In genomic region chr12:685388-685787, GRCh38 we compare ENCODE assay signal across 8 cellular contexts. TPM values are rescaled to one million over a fixed set of nuclear protein-coding genes. Genes with fewer than 3 reads are reported as not detected.
A peak's percentile ranks its signal among the peaks of the same experiment; 100 is the strongest.
DNase-seq lines count a peak whose midpoint lies in the region; ATAC-seq lines count a peak whose summit lies in the region.

No MANE protein-coding gene starts in this region.

- H3K27ac Mint-ChIP-seq in CD8-positive, alpha-beta memory T cell = peak overlapping the region; percentile 89 to 100 (median 98)
- H3K27ac Mint-ChIP-seq in activated CD4-positive, alpha-beta memory T cell treated with anti-CD3 and anti-CD28 coated beads, Interleukin-2, amount 10 ng/mL, durations not matched to agents 7 days and 5 days = peak overlapping the region; percentile 91

- no peaks in the 10 kb centered on the region for H3K9me3 Mint-ChIP-seq in CD8-positive, alpha-beta memory T cell
- no peaks in the 10 kb centered on the region for H3K9me3 Mint-ChIP-seq in activated CD4-positive, alpha-beta memory T cell treated with anti-CD3 and anti-CD28 coated beads, Interleukin-2, amount 10 ng/mL, durations not matched to agents 7 days and 5 days

- CTCF ChIA-PET in CD8-positive, alpha-beta memory T cell (lab: Charles Lee) = interaction anchor here (0.9 to 3.2 kb wide), 5 partner anchors 9 to 71 kb away, joined by 3 to 22 read pairs (median 3); partner anchors contain the start of gene WNK1
- CTCF ChIA-PET in activated CD4-positive, alpha-beta memory T cell treated with anti-CD3 and anti-CD28 coated beads, Interleukin-2, amount 10 ng/mL, durations not matched to agents 7 days and 5 days (lab: Charles Lee) = interaction anchor here (0.8 to 3.3 kb wide), 9 partner anchors 9 to 264 kb away, joined by 3 to 32 read pairs (median 4); partner anchors contain the start of genes RAD52 and WNK1

- H3K27me3 ChIP-seq in CD8-positive, alpha-beta memory T cell (ENCODE audit: insufficient read depth, low read length, poor library complexity, severe bottlenecking) = no peaks in the 10 kb centered on the region

- H3K4me3 ChIP-seq in CD8-positive, alpha-beta memory T cell (ENCODE audit: low read length) = no peak overlapping the region

- H3K4me1 ChIP-seq in CD8-positive, alpha-beta memory T cell (ENCODE audit: insufficient read depth, low read length) = peaks cover 33% of the 10 kb centered on the region

- H3K9me3 ChIP-seq in CD8-positive, alpha-beta memory T cell (ENCODE audit: low read length) = no peaks in the 10 kb centered on the region

- no peaks in the 10 kb centered on the region for H3K36me3 ChIP-seq in CD8-positive, alpha-beta memory T cell (ENCODE audit: insufficient read depth, low read length)

- no peaks in the 10 kb centered on the region for H3K27me3 Mint-ChIP-seq in CD8-positive, alpha-beta memory T cell
- H3K27me3 Mint-ChIP-seq in activated CD4-positive, alpha-beta memory T cell treated with anti-CD3 and anti-CD28 coated beads, Interleukin-2, amount 10 ng/mL, durations not matched to agents 7 days and 5 days = no peaks in the 10 kb centered on the region

- no peaks in the 10 kb centered on the region for H3K36me3 Mint-ChIP-seq in CD8-positive, alpha-beta memory T cell
- no peaks in the 10 kb centered on the region for H3K36me3 Mint-ChIP-seq in activated CD4-positive, alpha-beta memory T cell treated with anti-CD3 and anti-CD28 coated beads, Interleukin-2, amount 10 ng/mL, durations not matched to agents 7 days and 5 days (ENCODE audit: low read depth)

- peak overlapping the region in 6 of 7 donors; percentile 53 to 90 (median 70) for H3K4me3 Mint-ChIP-seq in CD8-positive, alpha-beta memory T cell
- peak overlapping the region; percentile 37 for H3K4me3 Mint-ChIP-seq in activated CD4-positive, alpha-beta memory T cell treated with anti-CD3 and anti-CD28 coated beads, Interleukin-2, amount 10 ng/mL, durations not matched to agents 7 days and 5 days

- H3K4me1 Mint-ChIP-seq in CD8-positive, alpha-beta memory T cell = peaks cover 40 to 54% (median 52%) of the 10 kb centered on the region in 3 donors
- peaks cover 35% of the 10 kb centered on the region for H3K4me1 Mint-ChIP-seq in activated CD4-positive, alpha-beta memory T cell treated with anti-CD3 and anti-CD28 coated beads, Interleukin-2, amount 10 ng/mL, durations not matched to agents 7 days and 5 days

- peak overlapping the region; percentile 80 for H3K27ac ChIP-seq in CD8-positive, alpha-beta memory T cell (ENCODE audit: low read depth, low read length)

- DNase-seq in CD8-positive, alpha-beta memory T cell = peak; percentile 73 to 94 (median 90)
- DNase-seq in M059J (ENCODE audit: low read depth) (peak; percentile 60), glomerular visceral epithelial cell (ENCODE audit: extremely low spot score) (peak; percentile 44), NCI-H82 treated with DMSO at 0.1 percent for 48 hours (lab: John Stamatoyannopoulos, UW; ENCODE audit: unreplicated experiment) (no peak), cerebellar nuclear complex (lab: John Stamatoyannopoulos, UW) (no peak)
- DNase-seq in activated CD4-positive, alpha-beta memory T cell treated with anti-CD3 and anti-CD28 coated beads, Interleukin-2, amount 10 ng/mL, durations not matched to agents 7 days and 5 days = peak; percentile 90
- DNase-seq in stimulated activated CD8-positive, alpha-beta memory T cell treated with anti-CD3 and anti-CD28 coated beads, Interleukin-4, amount 100 ng/mL, for 1 hour (ENCODE audit: low read depth in 2 of 2, low spot score in 1 of 2) = peak; percentile 55 to 67

- POLR2A ChIA-PET in CD8-positive, alpha-beta memory T cell (lab: Charles Lee) = interaction anchor here (0.6 to 1.4 kb wide), 6 partner anchors 11 to 83 kb away, joined by 3 to 19 read pairs (median 5); partner anchors contain the start of gene WNK1
- POLR2A ChIA-PET in activated CD4-positive, alpha-beta memory T cell treated with anti-CD3 and anti-CD28 coated beads, Interleukin-2, amount 10 ng/mL, durations not matched to agents 7 days and 5 days (lab: Charles Lee) = interaction anchor here (0.6 to 3.4 kb wide), 12 partner anchors 12 to 67 kb away, joined by 3 to 51 read pairs (median 4); partner anchors contain the start of gene WNK1

- ATAC-seq in GM21423 (IDR thresholded peaks at IDR 0.05; ENCODE audit: unreplicated experiment) = peak; percentile 75

RNA-seq across cellular contexts. Expression of gene NINJ2, which starts 22.1 kb away (rescaled TPM):
- total RNA-seq in CD8-positive, alpha-beta memory T cell = 1 to 10 TPM; 3.3 to 4.2 TPM
- polyA plus RNA-seq in CD8-positive, alpha-beta memory T cell = 47.1 TPM
- 0.81 TPM in 1 of 2 replicates, not detected in the other for total RNA-seq in M059J (2014; rRNA removed; shearing (Covaris generic))
- total RNA-seq in activated CD4-positive, alpha-beta memory T cell treated with anti-CD3 and anti-CD28 coated beads, Interleukin-2, amount 10 ng/mL, durations not matched to agents 7 days and 5 days = 10 to 100 TPM; 13.1 to 13.5 TPM

Comparison
In these comparisons a context has a peak if more than half of its experiments do, and no peak if none do; other contexts are left out.
1. DNase-seq: peak in CD8-positive, alpha-beta memory T cell (5 of 5), M059J (single experiment), activated CD4-positive, alpha-beta memory T cell treated with anti-CD3 and anti-CD28 coated beads, Interleukin-2, amount 10 ng/mL, durations not matched to agents 7 days and 5 days (single experiment), glomerular visceral epithelial cell (single experiment) and stimulated activated CD8-positive, alpha-beta memory T cell treated with anti-CD3 and anti-CD28 coated beads, Interleukin-4, amount 100 ng/mL, for 1 hour (2 of 2); none in NCI-H82 treated with DMSO at 0.1 percent for 48 hours (single experiment) and cerebellar nuclear complex (0 of 2).